In the genomic region with DNA sequence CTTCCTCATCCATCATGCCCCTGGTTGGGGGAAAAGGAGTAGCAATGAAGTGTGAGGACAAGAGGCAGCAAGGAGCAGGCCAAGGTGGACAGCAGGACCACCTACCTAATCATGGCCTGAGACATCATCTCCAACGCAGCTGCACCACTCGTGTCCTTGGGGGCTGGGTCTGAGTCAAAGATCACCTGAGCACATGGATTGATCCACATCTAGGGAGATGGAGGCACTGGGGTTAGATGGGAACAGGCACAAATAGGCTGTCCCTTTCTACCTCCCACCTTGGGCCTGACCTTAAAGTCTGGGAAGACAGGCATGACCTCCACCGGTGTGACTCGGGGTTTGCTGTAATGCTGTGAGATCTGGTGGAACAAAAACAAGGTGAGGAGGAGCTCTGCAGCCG, we compare ENCODE assay signal across 1 cellular context.
TF ChIP-seq lines count a peak whose summit lies in the region.

No MANE protein-coding gene starts in this region.

TF ChIP-seq in K562, 482 proteins besides CTCF, POLR2A, EP300 and RAD21:
- TF ChIP-seq, protein P1, sequence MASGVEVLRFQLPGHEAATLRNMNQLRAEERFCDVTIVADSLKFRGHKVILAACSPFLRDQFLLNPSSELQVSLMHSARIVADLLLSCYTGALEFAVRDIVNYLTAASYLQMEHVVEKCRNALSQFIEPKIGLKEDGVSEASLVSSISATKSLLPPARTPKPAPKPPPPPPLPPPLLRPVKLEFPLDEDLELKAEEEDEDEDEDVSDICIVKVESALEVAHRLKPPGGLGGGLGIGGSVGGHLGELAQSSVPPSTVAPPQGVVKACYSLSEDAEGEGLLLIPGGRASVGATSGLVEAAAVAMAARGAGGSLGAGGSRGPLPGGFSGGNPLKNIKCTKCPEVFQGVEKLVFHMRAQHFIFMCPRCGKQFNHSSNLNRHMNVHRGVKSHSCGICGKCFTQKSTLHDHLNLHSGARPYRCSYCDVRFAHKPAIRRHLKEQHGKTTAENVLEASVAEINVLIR (CRISPR knock-in tag; IDR thresholded peaks at IDR 0.05): no peak
- TF ChIP-seq CHD1 (IDR thresholded peaks at IDR 0.05; ENCODE audit: low read length): no peak
- no peak for TF ChIP-seq SIN3B (IDR thresholded peaks at IDR 0.05; ENCODE audit: low read depth)
- TF ChIP-seq, protein P2, sequence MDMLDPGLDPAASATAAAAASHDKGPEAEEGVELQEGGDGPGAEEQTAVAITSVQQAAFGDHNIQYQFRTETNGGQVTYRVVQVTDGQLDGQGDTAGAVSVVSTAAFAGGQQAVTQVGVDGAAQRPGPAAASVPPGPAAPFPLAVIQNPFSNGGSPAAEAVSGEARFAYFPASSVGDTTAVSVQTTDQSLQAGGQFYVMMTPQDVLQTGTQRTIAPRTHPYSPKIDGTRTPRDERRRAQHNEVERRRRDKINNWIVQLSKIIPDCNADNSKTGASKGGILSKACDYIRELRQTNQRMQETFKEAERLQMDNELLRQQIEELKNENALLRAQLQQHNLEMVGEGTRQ (CRISPR knock-in tag; IDR thresholded peaks at IDR 0.05): no peak
- TF ChIP-seq CHD4 (IDR thresholded peaks at IDR 0.05; ENCODE audit: insufficient read depth, insufficient replicate concordance, low read depth, low read length, poor library complexity, severe bottlenecking): no peak
- no peak for TF ChIP-seq YBX1 (IDR thresholded peaks at IDR 0.05)
- no peak for TF ChIP-seq ZBTB7A (IDR thresholded peaks at IDR 0.05; ENCODE audit: borderline replicate concordance, control insufficient read depth, low read depth, low read length)
- no peak for TF ChIP-seq FOXJ2 (tag; IDR thresholded peaks at IDR 0.05)
